9 cellular contexts compared by ENCODE assay signal in the genomic region with DNA sequence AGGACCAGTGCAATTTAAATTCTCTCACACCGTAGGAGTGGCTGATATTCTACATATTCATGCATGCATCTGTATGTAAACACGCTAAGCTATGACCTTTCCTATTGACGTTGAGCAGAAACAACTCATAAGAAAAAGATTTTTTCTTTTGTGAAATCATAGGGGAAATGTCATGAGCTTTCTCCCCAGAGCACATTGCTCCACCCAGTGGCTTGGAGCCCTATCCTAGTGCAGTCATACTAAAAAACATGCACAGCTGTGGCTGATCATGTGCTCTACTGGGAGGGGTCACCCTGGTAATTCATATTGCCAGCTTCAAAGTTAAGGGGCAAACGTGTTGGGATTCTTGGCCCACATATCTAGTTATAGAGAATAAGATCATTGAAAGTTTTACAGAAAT. TPM values are rescaled to one million over a fixed set of nuclear protein-coding genes. Genes with fewer than 3 reads are reported as not detected.
DNase-seq lines count a peak whose midpoint lies in the region; ATAC-seq and TF ChIP-seq lines count a peak whose summit lies in the region.
"Had no signal": no experiment of that assay in that cellular context is flagged by ENCODE, and none has a peak within 500 bp of the region (broad histone marks: within the 10 kb centered on the region; RNA-seq: fewer than 3 reads in every experiment).

No MANE protein-coding gene starts in this region.

- H3K4me1 ChIP-seq in fibroblast of lung (ENCODE audit: control insufficient read depth, extremely low read depth, insufficient read depth, low read length): peaks cover 9% of the 10 kb centered on the region

- no peak overlapping the region for H3K9ac ChIP-seq in fibroblast of lung (ENCODE audit: insufficient read depth, low read length)

- DNase-seq in GM04504 (ENCODE audit: low read depth): peak; percentile 45
- DNase-seq in OCI-M1 (lab: John Stamatoyannopoulos, UW): peak; percentile 74
- DNase-seq in fibroblast of lung (ENCODE audit: low read depth in 2 of 2): peak; percentile 24 to 92
- DNase-seq in sciatic nerve (ENCODE audit: low spot score): peak; percentile 79
- no peak for DNase-seq in NCI-H1417 (lab: John Stamatoyannopoulos, UW)
- DNase-seq in NCI-H748 treated with DMSO at 0.1 percent for 48 hours (lab: John Stamatoyannopoulos, UW): no peak
- DNase-seq: activated B cell treated with CpG ODN at 0.5 μM for 24 hours had no signal

- TF ChIP-seq CTCF in fibroblast of lung (conservative IDR thresholded peaks at IDR 0.05 in 1 of 2, IDR thresholded peaks at IDR 0.05 in 1 of 2; ENCODE audit: low read depth in 1 of 2, low read length in 2 of 2): peak in 1 of 2 donors; percentile 17

- no peaks in the 10 kb centered on the region for H3K27me3 ChIP-seq in fibroblast of lung (ENCODE audit: control insufficient read depth, insufficient read depth, low read length)

- H3K9me3 ChIP-seq in fibroblast of lung (ENCODE audit: control insufficient read depth, insufficient read depth, low read depth, low read length): no peaks in the 10 kb centered on the region

- no peak overlapping the region for H3K4me3 ChIP-seq in fibroblast of lung (replicated peaks in 1 of 4; ENCODE audit: control extremely low read depth in 1 of 4, insufficient read depth in 1 of 4, low read depth in 3 of 4, low read length in 4 of 4)

- H2AFZ ChIP-seq in fibroblast of lung (ENCODE audit: low read length): no peak overlapping the region

- ATAC-seq in sciatic nerve (peak; percentile 81), GM18873 (IDR thresholded peaks at IDR 0.05; ENCODE audit: low FRiP score, unreplicated experiment) (no peak), GM18867 (IDR thresholded peaks at IDR 0.05; ENCODE audit: unreplicated experiment) (no peak)

- H4K20me1 ChIP-seq in fibroblast of lung (ENCODE audit: control insufficient read depth, extremely low read depth, insufficient read depth, low read length): no peaks in the 10 kb centered on the region

- peaks cover 29% of the 10 kb centered on the region for H3K79me2 ChIP-seq in fibroblast of lung (ENCODE audit: control insufficient read depth, insufficient read depth, low read length)

- H3K27ac ChIP-seq in fibroblast of lung (ENCODE audit: insufficient read depth, low read length): peak overlapping the region; percentile 91

- H3K4me2 ChIP-seq in fibroblast of lung (ENCODE audit: extremely low read depth, insufficient read depth, low read length): no peak overlapping the region

- no peaks in the 10 kb centered on the region for H3K36me3 ChIP-seq in fibroblast of lung (ENCODE audit: control insufficient read depth, insufficient read depth, low read length)

- intact Hi-C loops in sciatic nerve (cut with DNase I): no loop called here

RNA-seq across cellular contexts. Expression of gene MESD, which starts 1.8 kb away (rescaled TPM):
- total RNA-seq in fibroblast of lung (19.8 and 21.3 TPM in 2 replicates), sciatic nerve (35.3 TPM)
- polyA plus RNA-seq in fibroblast of lung: 26.0 and 27.3 TPM in 2 replicates
- polyA plus RNA-seq in fibroblast of lung (2012): 31.7 and 32.4 TPM in 2 replicates
- 5.3 and 7.1 TPM in 2 replicates for polyA minus RNA-seq in fibroblast of lung (ENCODE audit: low replicate concordance)

RNA-seq across cellular contexts. Expression of gene TLNRD1, which starts 9.3 kb away (rescaled TPM):
- total RNA-seq in fibroblast of lung (4.3 and 4.6 TPM in 2 replicates), sciatic nerve (14.0 TPM)
- polyA plus RNA-seq in fibroblast of lung: 3.3 and 4.6 TPM in 2 replicates
- 5.4 and 7.5 TPM in 2 replicates for polyA plus RNA-seq in fibroblast of lung (2012)
- polyA minus RNA-seq in fibroblast of lung (ENCODE audit: low replicate concordance): 1.4 and 1.8 TPM in 2 replicates

Comparison
In these comparisons a context has a peak if more than half of its experiments do, and no peak if none do; other contexts are left out.
1. DNase-seq: peak in GM04504 (single experiment), OCI-M1 (single experiment), fibroblast of lung (2 of 2) and sciatic nerve (single experiment); none in NCI-H1417 (0 of 3) and NCI-H748 treated with DMSO at 0.1 percent for 48 hours (single experiment).